8 cellular contexts compared by ENCODE assay signal in the genomic region with DNA sequence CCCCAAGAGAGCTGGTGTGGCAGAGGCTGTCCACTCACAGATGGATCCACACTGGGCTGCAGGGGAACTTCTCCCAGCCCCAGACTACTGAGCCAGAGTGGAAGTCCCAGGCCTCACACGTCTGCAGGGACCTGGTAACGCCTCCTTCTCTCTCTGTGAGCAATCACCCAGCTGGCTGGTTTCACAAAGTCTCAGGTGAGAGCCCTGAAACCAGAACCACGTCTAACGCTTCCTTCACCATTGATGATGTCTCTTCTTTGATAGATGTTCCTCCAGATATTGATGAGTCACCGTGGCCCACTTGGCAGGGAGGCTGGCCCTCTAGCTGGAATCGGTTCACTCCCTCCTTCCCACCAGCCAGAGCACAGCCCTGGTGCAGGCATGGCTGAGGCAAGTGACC. TPM values are rescaled to one million over a fixed set of nuclear protein-coding genes. Genes with fewer than 3 reads are reported as not detected.
DNase-seq lines count a peak whose midpoint lies in the region; ATAC-seq, FAIRE-seq and TF ChIP-seq lines count a peak whose summit lies in the region.
"Not testable (repeated sequence)": the region's sequence is repeated elsewhere in the genome, so short reads cannot be mapped to it uniquely, and the experiment has no call there.
"Had no signal": no experiment of that assay in that cellular context is flagged by ENCODE, and none has a peak within 500 bp of the region (broad histone marks: within the 10 kb centered on the region; RNA-seq: fewer than 3 reads in every experiment).

No MANE protein-coding gene starts in this region.

- H3K18ac ChIP-seq in mesendoderm (ENCODE audit: low read length): not testable (repeated sequence)

- not testable (repeated sequence) for H3K4ac ChIP-seq in mesendoderm (ENCODE audit: low read depth, low read length)

- H3K36me3 ChIP-seq in MM.1S (replicated peaks; ENCODE audit: insufficient read depth, low read length); astrocyte (ENCODE audit: insufficient read depth, low read length); mesendoderm (ENCODE audit: control insufficient read depth, insufficient read depth, low read length): not testable (repeated sequence)

- not testable (repeated sequence) for H3K56ac ChIP-seq in mesendoderm (ENCODE audit: low read length)

- not testable (repeated sequence) for H3K4me1 ChIP-seq in A549; astrocyte (ENCODE audit: insufficient read depth, low read length)
- H3K4me1 ChIP-seq in MM.1S (ENCODE audit: low read length) (peaks cover 15% of the 10 kb centered on the region), mesendoderm (ENCODE audit: control insufficient read depth, low read depth, low read length) (peaks cover 10% of the 10 kb centered on the region)

- ATAC-seq in A549; stimulated activated naive B cell treated with anti-CD40 and anti-IgM and Interleukin-4, amounts not matched to agents 10 μg/mL and 1 μg/mL and 100 μg/mL, for 72 hours (replicated peaks): not testable (repeated sequence)
- ATAC-seq in activated T-helper 17 cell treated with anti-CD3 and anti-CD28 coated beads, Interleukin-2, amount 50 U/mL, for 72 hours (replicated peaks): peak; percentile 46

- H2BK15ac ChIP-seq in mesendoderm (replicated peaks; ENCODE audit: low read depth): not testable (repeated sequence)

- H3K9me2 ChIP-seq in MM.1S (replicated peaks; ENCODE audit: insufficient read depth, low read length): not testable (repeated sequence)

- H3K79me2 ChIP-seq in MM.1S (ENCODE audit: low read length); astrocyte (ENCODE audit: insufficient read depth, low read length); mesendoderm (ENCODE audit: control insufficient read depth, insufficient read depth, low read length): not testable (repeated sequence)

- CTCF ChIA-PET in A549 (lab: Yijun Ruan, JAX): not testable (repeated sequence)

- H4K5ac ChIP-seq in mesendoderm (ENCODE audit: low read length): not testable (repeated sequence)

- DNase-seq in A549 (ENCODE audit: low read depth in 1 of 2, low spot score in 1 of 2); astrocyte (ENCODE audit: low read depth); stimulated activated naive B cell treated with anti-CD40 and anti-IgM and Interleukin-4, amounts not matched to agents 10 μg/mL and 1 μg/mL and 100 μg/mL, for 72 hours: not testable (repeated sequence)
- DNase-seq in MM.1S (peak; percentile 63), mesendoderm (peak; percentile 40)
- DNase-seq in activated CD4-positive, alpha-beta T cell treated with anti-CD3 and anti-CD28 coated beads for 48 hours: peak; percentile 41

- H3K9ac ChIP-seq in MM.1S (ENCODE audit: low read length); astrocyte (ENCODE audit: low read length); mesendoderm (ENCODE audit: low read length): not testable (repeated sequence)

- TF ChIP-seq CTCF in A549 (IDR thresholded peaks at IDR 0.05); MM.1S (IDR thresholded peaks at IDR 0.05; ENCODE audit: low read length); astrocyte (IDR thresholded peaks at IDR 0.05; ENCODE audit: insufficient read depth, low read depth, low read length): not testable (repeated sequence)

- TF ChIP-seq POLR2A in A549 (IDR thresholded peaks at IDR 0.05; ENCODE audit: low read length): not testable (repeated sequence)

- not testable (repeated sequence) for H4K20me1 ChIP-seq in MM.1S (ENCODE audit: insufficient read depth, low read length); astrocyte (ENCODE audit: insufficient read depth, low read length)

- H3K27me3 ChIP-seq in MM.1S (replicated peaks; ENCODE audit: insufficient read depth, low read length); mesendoderm (ENCODE audit: insufficient read depth, low read length, poor library complexity): not testable (repeated sequence)
- peaks cover 19% of the 10 kb centered on the region for H3K27me3 ChIP-seq in astrocyte (ENCODE audit: insufficient read depth, low read length)

- not testable (repeated sequence) for H4K8ac ChIP-seq in mesendoderm (ENCODE audit: low read depth, low read length)

- not testable (repeated sequence) for H3K4me3 Mint-ChIP-seq in activated T-helper 17 cell treated with anti-CD3 and anti-CD28 coated beads, Interleukin-2, amount 50 U/mL, for 72 hours; astrocyte (ENCODE audit: unreplicated experiment); stimulated activated naive B cell treated with anti-CD40 and anti-IgM and Interleukin-4, amounts not matched to agents 10 μg/mL and 1 μg/mL and 100 μg/mL, for 72 hours

- H3K23ac ChIP-seq in mesendoderm (ENCODE audit: low read length): not testable (repeated sequence)

- not testable (repeated sequence) for H3K27me3 Mint-ChIP-seq in activated T-helper 17 cell treated with anti-CD3 and anti-CD28 coated beads, Interleukin-2, amount 50 U/mL, for 72 hours
- peaks cover 48% of the 10 kb centered on the region for H3K27me3 Mint-ChIP-seq in astrocyte (ENCODE audit: low read depth, unreplicated experiment)
- peaks cover 30 to 34% of the 10 kb centered on the region in 2 donors for H3K27me3 Mint-ChIP-seq in stimulated activated naive B cell treated with anti-CD40 and anti-IgM and Interleukin-4, amounts not matched to agents 10 μg/mL and 1 μg/mL and 100 μg/mL, for 72 hours

- H2BK5ac ChIP-seq in mesendoderm (ENCODE audit: low read length): not testable (repeated sequence)

- POLR2A ChIA-PET in A549 (lab: Yijun Ruan, JAX): not testable (repeated sequence)

- FAIRE-seq in A549 (lab: Jason Lieb, UNC); astrocyte (lab: Jason Lieb, UNC): not testable (repeated sequence)

- not testable (repeated sequence) for H3F3A ChIP-seq in MM.1S (ENCODE audit: insufficient read depth, low read length)

- not testable (repeated sequence) for H3K27ac ChIP-seq in A549; MM.1S (ENCODE audit: low read length); astrocyte (ENCODE audit: low read depth, low read length); mesendoderm (ENCODE audit: low read depth, low read length)

- H3K27ac Mint-ChIP-seq in activated T-helper 17 cell treated with anti-CD3 and anti-CD28 coated beads, Interleukin-2, amount 50 U/mL, for 72 hours: not testable (repeated sequence)
- H3K27ac Mint-ChIP-seq in astrocyte (ENCODE audit: unreplicated experiment): peak overlapping the region; percentile 78
- H3K27ac Mint-ChIP-seq in stimulated activated naive B cell treated with anti-CD40 and anti-IgM and Interleukin-4, amounts not matched to agents 10 μg/mL and 1 μg/mL and 100 μg/mL, for 72 hours: peak overlapping the region; percentile 67

- not testable (repeated sequence) for H2BK120ac ChIP-seq in mesendoderm (ENCODE audit: low read depth, low read length)

- H3K36me3 Mint-ChIP-seq in activated T-helper 17 cell treated with anti-CD3 and anti-CD28 coated beads, Interleukin-2, amount 50 U/mL, for 72 hours (ENCODE audit: low read depth); astrocyte (ENCODE audit: low read depth, unreplicated experiment); stimulated activated naive B cell treated with anti-CD40 and anti-IgM and Interleukin-4, amounts not matched to agents 10 μg/mL and 1 μg/mL and 100 μg/mL, for 72 hours: not testable (repeated sequence)

- H3K79me1 ChIP-seq in mesendoderm (ENCODE audit: low read length): not testable (repeated sequence)

- not testable (repeated sequence) for H2AFZ ChIP-seq in MM.1S (ENCODE audit: low read length); astrocyte (ENCODE audit: low read depth, low read length)

- TF ChIP-seq EP300 in A549 (IDR thresholded peaks at IDR 0.05): not testable (repeated sequence)

- not testable (repeated sequence) for H3K9me3 ChIP-seq in A549; MM.1S (replicated peaks; ENCODE audit: insufficient read depth, low read length); astrocyte (ENCODE audit: insufficient read depth, low read depth, low read length)

- H3K4me2 ChIP-seq in A549; MM.1S (ENCODE audit: low read depth, low read length); astrocyte (ENCODE audit: low read length); mesendoderm (ENCODE audit: low read length): not testable (repeated sequence)

- not testable (repeated sequence) for H3K9me3 Mint-ChIP-seq in activated T-helper 17 cell treated with anti-CD3 and anti-CD28 coated beads, Interleukin-2, amount 50 U/mL, for 72 hours; stimulated activated naive B cell treated with anti-CD40 and anti-IgM and Interleukin-4, amounts not matched to agents 10 μg/mL and 1 μg/mL and 100 μg/mL, for 72 hours
- H3K9me3 Mint-ChIP-seq in astrocyte (ENCODE audit: unreplicated experiment): peaks cover 16% of the 10 kb centered on the region

- WGBS in A549 (ENCODE audit: missing lambda C conversion rate): 53% methylated on average over 4 of the region's 6 CpGs
- WGBS in mesendoderm (ENCODE audit: extremely low coverage, insufficient coverage, low lambda C conversion rate): no CpG with 5 or more reads among the region's 6 CpGs

- H2AK5ac ChIP-seq in mesendoderm (ENCODE audit: low read length): not testable (repeated sequence)

- TF ChIP-seq RAD21 in A549 (conservative IDR thresholded peaks at IDR 0.05 in 1 of 2, IDR thresholded peaks at IDR 0.05 in 1 of 2): not testable (repeated sequence)

- not testable (repeated sequence) for H3K4me3 ChIP-seq in A549; MM.1S (ENCODE audit: low read length); astrocyte (ENCODE audit: insufficient read depth, low read depth, low read length); mesendoderm (ENCODE audit: low read length)

- H3K4me1 Mint-ChIP-seq in activated T-helper 17 cell treated with anti-CD3 and anti-CD28 coated beads, Interleukin-2, amount 50 U/mL, for 72 hours; astrocyte (ENCODE audit: low read depth, unreplicated experiment); stimulated activated naive B cell treated with anti-CD40 and anti-IgM and Interleukin-4, amounts not matched to agents 10 μg/mL and 1 μg/mL and 100 μg/mL, for 72 hours: not testable (repeated sequence)

RNA-seq across cellular contexts. Expression of a gene that starts 54.5 kb away (rescaled TPM):
- polyA plus RNA-seq in A549 (2011; rRNA removed) (not detected in 2 replicates), A549 (2017; fragmentation: RNase III; extraction: RNeasy Plus Mini Kit Qiagen cat#74134 plus additional on column Dnase treatment) (0.25 TPM in 1 of 3 replicates, not detected in the others)
- 0.09 and 0.13 TPM in 2 replicates for polyA plus RNA-seq in A549 (2012; cell fraction: cytosol; rRNA removed)
- polyA plus RNA-seq in A549 (2012; cell fraction: nucleus; rRNA removed): not detected in 2 replicates
- polyA minus RNA-seq in A549 (2011; rRNA and poly(A)+ RNA removed): not detected in 2 replicates
- not detected for total RNA-seq in activated T-helper 17 cell treated with anti-CD3 and anti-CD28 coated beads, Interleukin-2, amount 50 U/mL, for 72 hours
- total RNA-seq in astrocyte: 0.43 and 0.89 TPM in 2 replicates
- 0.24 TPM for polyA plus RNA-seq in mesendoderm (2013, experiment 1 of 2)
- polyA plus RNA-seq in mesendoderm (2013, experiment 2 of 2): 0.11 TPM
- total RNA-seq: GM23338 had no signal
- polyA plus RNA-seq: GM23338 had no signal
